8 cellular contexts compared by ENCODE assay signal in genomic region chr12:52070243-52070925, GRCh38. TPM values are rescaled to one million over a fixed set of nuclear protein-coding genes. Genes with fewer than 3 reads are reported as not detected.
DNase-seq lines count a peak whose midpoint lies in the region; ATAC-seq and TF ChIP-seq lines count a peak whose summit lies in the region.

No MANE protein-coding gene starts in this region.

- peak overlapping the region; percentile 95 to 96 for H3K9ac ChIP-seq in colonic mucosa (ENCODE audit: low read depth in 2 of 2, low read length in 2 of 2)

- peaks cover 36 to 55% (median 54%) of the 10 kb centered on the region in 4 donors for H3K4me1 Mint-ChIP-seq in naive thymus-derived CD8-positive, alpha-beta T cell

- peak; percentile 44 for DNase-seq in ELR (ENCODE audit: low read depth)
- peak; percentile 10 for DNase-seq in KBM-7
- no peak for DNase-seq in colonic mucosa
- DNase-seq in naive thymus-derived CD8-positive, alpha-beta T cell, result no peak
- DNase-seq in DMS114 treated with DMSO at 0.1 percent for 48 hours (lab: John Stamatoyannopoulos, UW; ENCODE audit: unreplicated experiment), result no peak
- no peak for DNase-seq in NOMO-1 (lab: John Stamatoyannopoulos, UW; ENCODE audit: unreplicated experiment in 2 of 2)
- DNase-seq in DMS153 treated with DMSO at 0.1 percent for 48 hours (lab: John Stamatoyannopoulos, UW; ENCODE audit: unreplicated experiment), result no peak

- ATAC-seq in naive thymus-derived CD8-positive, alpha-beta T cell, result peak in 1 of 2 donors; percentile 12
- no peak for ATAC-seq in GM21381 (IDR thresholded peaks at IDR 0.05; ENCODE audit: unreplicated experiment)

- H3K27me3 ChIP-seq in colonic mucosa, result no peaks in the 10 kb centered on the region

- H3K27me3 Mint-ChIP-seq in naive thymus-derived CD8-positive, alpha-beta T cell, result no peaks in the 10 kb centered on the region

- no peaks in the 10 kb centered on the region for H3K9me3 ChIP-seq in colonic mucosa

- in situ Hi-C loops in KBM-7 (cut with MboI; ENCODE audit: low pct_unique_long_range_greater_than_20kb, low sequenced_read_pairs), result no loop called here

- H3K36me3 Mint-ChIP-seq in naive thymus-derived CD8-positive, alpha-beta T cell, result peaks cover 0 to 34% (median 8%) of the 10 kb centered on the region in 3 donors

- no peak for TF ChIP-seq CTCF in colonic mucosa (IDR thresholded peaks at IDR 0.05)

- POLR2A ChIA-PET in naive thymus-derived CD8-positive, alpha-beta T cell (lab: Charles Lee), result interaction anchor here (0.8 to 2.7 kb wide), 15 partner anchors 10 to 249 kb away, joined by 3 to 28 read pairs (median 6); partner anchors contain the start of genes NR4A1 and TAMALIN

- no peaks in the 10 kb centered on the region for H3K9me3 Mint-ChIP-seq in naive thymus-derived CD8-positive, alpha-beta T cell

- intact Hi-C loops in colonic mucosa (cut with DNase I), result no loop called here

- peaks cover 5% of the 10 kb centered on the region for H3K36me3 ChIP-seq in colonic mucosa

- peak overlapping the region; percentile 77 for H3K27ac ChIP-seq in colonic mucosa

- H3K27ac Mint-ChIP-seq in naive thymus-derived CD8-positive, alpha-beta T cell, result peak overlapping the region; percentile 83 to 100 (median 98)

- H3K4me1 ChIP-seq in colonic mucosa, result peaks cover 12% of the 10 kb centered on the region

- peak overlapping the region; percentile 91 to 99 (median 96) for H3K4me3 Mint-ChIP-seq in naive thymus-derived CD8-positive, alpha-beta T cell

- H3K4me3 ChIP-seq in colonic mucosa, result peak overlapping the region; percentile 93

RNA-seq across cellular contexts. Expression of gene ATG101, which starts 0.6 kb away (rescaled TPM):
- 10 to 100 TPM; 37.7 to 44.0 TPM for total RNA-seq in colonic mucosa
- 10 to 100 TPM; 18.0 to 19.4 TPM for total RNA-seq in naive thymus-derived CD8-positive, alpha-beta T cell
- 10 to 100 TPM; 17.6 to 28.8 (median 22.2) TPM for polyA plus RNA-seq in naive thymus-derived CD8-positive, alpha-beta T cell

RNA-seq across cellular contexts. Expression of gene SMIM41, which starts 9.1 kb away (rescaled TPM):
- under 1 TPM; 0.30 to 0.58 TPM for total RNA-seq in colonic mucosa
- total RNA-seq in naive thymus-derived CD8-positive, alpha-beta T cell, result not detected
- polyA plus RNA-seq in naive thymus-derived CD8-positive, alpha-beta T cell, result not detected

RNA-seq across cellular contexts. Expression of gene NR4A1, which starts 19.1 kb away (rescaled TPM):
- total RNA-seq in colonic mucosa, result 10 to 100 TPM; 51.1 to 52.0 TPM
- total RNA-seq in naive thymus-derived CD8-positive, alpha-beta T cell, result 1 to 10 TPM; 1.9 to 2.4 TPM
- under 1 TPM; 0.39 to 0.79 (median 0.45) TPM for polyA plus RNA-seq in naive thymus-derived CD8-positive, alpha-beta T cell

Comparison
In these comparisons a context has a peak if more than half of its experiments do, and no peak if none do; other contexts are left out.
1. DNase-seq: peak in ELR (single experiment) and KBM-7 (single experiment); none in colonic mucosa (single experiment), naive thymus-derived CD8-positive, alpha-beta T cell (0 of 10), DMS114 treated with DMSO at 0.1 percent for 48 hours (single experiment), NOMO-1 (0 of 2) and DMS153 treated with DMSO at 0.1 percent for 48 hours (single experiment).
2. RNA of gene NR4A1, which starts 19.1 kb away (total RNA-seq): 51.1 to 52.0 TPM in colonic mucosa; 1.9 to 2.4 TPM in naive thymus-derived CD8-positive, alpha-beta T cell; every median in the first group is over 10 times any median in the second.